8 cellular contexts compared by ENCODE assay signal in the genomic region with DNA sequence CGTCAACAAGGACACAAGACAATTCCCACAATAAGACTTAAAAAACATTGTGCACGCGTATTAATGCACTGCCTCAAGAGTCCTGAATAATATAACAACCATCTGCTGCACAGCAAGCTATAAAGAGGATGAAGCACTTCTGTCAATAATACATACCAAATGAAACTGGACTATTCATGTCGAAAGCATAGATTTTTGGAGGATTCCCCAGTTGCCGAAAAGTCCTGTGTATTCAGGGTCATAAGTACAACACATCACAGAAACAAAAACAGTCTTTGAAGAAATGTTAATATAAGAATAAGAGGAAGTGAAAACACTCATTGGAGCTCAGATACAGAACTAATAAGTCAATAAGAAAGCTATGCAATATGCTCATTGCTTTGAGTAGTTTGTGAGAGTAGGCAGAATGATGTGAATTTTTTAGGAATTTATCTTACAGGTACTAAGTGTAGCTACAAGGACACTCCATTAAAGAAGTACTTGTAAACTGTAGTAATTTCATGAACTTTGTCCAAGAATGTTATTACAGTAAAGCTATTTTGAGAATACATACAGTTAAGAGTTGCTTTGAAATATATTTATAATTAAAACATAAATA. TPM values are rescaled to one million over a fixed set of nuclear protein-coding genes. Genes with fewer than 3 reads are reported as not detected.
DNase-seq lines count a peak whose midpoint lies in the region; ATAC-seq and TF ChIP-seq lines count a peak whose summit lies in the region.

No MANE protein-coding gene starts in this region.

- WGBS in SK-N-SH (ENCODE audit: low lambda C conversion rate) = 94% methylated on average over 5 of the region's 5 CpGs

- CTCF ChIA-PET in SK-N-SH (lab: Yijun Ruan, JAX) = interaction anchor here (0.6 to 1.9 kb wide), 4 partner anchors 8 to 11 kb away, joined by 3 to 5 read pairs (median 3); no protein-coding TSS in a partner anchor

- TF ChIP-seq CTCF in astrocyte of the spinal cord (IDR thresholded peaks at IDR 0.05; ENCODE audit: low read depth, low read length) = no peak
- TF ChIP-seq CTCF in SK-N-SH (IDR thresholded peaks at IDR 0.05) = no peak

- H3F3A ChIP-seq in SK-N-SH (replicated peaks; ENCODE audit: insufficient read depth) = no peaks in the 10 kb centered on the region

- H3K9me2 ChIP-seq in SK-N-SH = no peaks in the 10 kb centered on the region

- no peak for TF ChIP-seq RAD21 in SK-N-SH (IDR thresholded peaks at IDR 0.05; ENCODE audit: low read length)

- in situ Hi-C loops in astrocyte of the spinal cord (cut with HindIII; ENCODE audit: low sequenced_read_pairs) = no loop called here

- H3K79me2 ChIP-seq in SK-N-SH (ENCODE audit: insufficient read depth) = peaks cover 19% of the 10 kb centered on the region; the same call in 1 of the 2 replicates

- peaks cover 2 to 42% of the 10 kb centered on the region in 2 experiments for H3K36me3 ChIP-seq in SK-N-SH (replicated peaks in 1 of 2; ENCODE audit: control insufficient read depth in 1 of 2, insufficient read depth in 2 of 2, low read length in 1 of 2)

- ATAC-seq in GM19351 (IDR thresholded peaks at IDR 0.05; ENCODE audit: unreplicated experiment) = peak; percentile 87
- ATAC-seq in HG03196 (IDR thresholded peaks at IDR 0.05; ENCODE audit: unreplicated experiment) = peak; percentile 94

- H3K4me2 ChIP-seq in SK-N-SH = no peak overlapping the region

- H3K9me3 ChIP-seq in SK-N-SH = no peaks in the 10 kb centered on the region

- no peak for TF ChIP-seq EP300 in SK-N-SH (IDR thresholded peaks at IDR 0.05; ENCODE audit: borderline replicate concordance in 1 of 2, low read depth in 1 of 2, low read length in 1 of 2)

- H3K4me1 ChIP-seq in SK-N-SH (ENCODE audit: control insufficient read depth in 1 of 2, insufficient read depth in 2 of 2, low read depth in 1 of 2, low read length in 1 of 2) = peaks cover 0 to 12% of the 10 kb centered on the region in 2 experiments; a peak in 2 of 4 replicates

- POLR2A ChIA-PET in SK-N-SH (lab: Yijun Ruan, JAX) = no interaction called here

- H3K27me3 ChIP-seq in SK-N-SH (ENCODE audit: insufficient read depth) = no peaks in the 10 kb centered on the region

- DNase-seq in COLO829 (ENCODE audit: low spot score) = peak; percentile 30
- peak; percentile 57 for DNase-seq in astrocyte of the spinal cord (ENCODE audit: low read depth, low spot score)
- no peak for DNase-seq in superior temporal gyrus (ENCODE audit: extremely low spot score)
- no peak for DNase-seq in NCI-H510A (lab: John Stamatoyannopoulos, UW)
- no peak for DNase-seq in epidermal melanocyte (ENCODE audit: insufficient read length, low spot score)
- no peak for DNase-seq in SK-N-SH

- no peak overlapping the region for H3K9ac ChIP-seq in SK-N-SH

- no peak overlapping the region for H2AFZ ChIP-seq in SK-N-SH (ENCODE audit: low read depth)

- no peak overlapping the region for H3K4me3 ChIP-seq in astrocyte of the spinal cord (ENCODE audit: low read depth, low read length)
- no peak overlapping the region for H3K4me3 ChIP-seq in SK-N-SH (ENCODE audit: low read depth in 2 of 2, low read length in 1 of 2)

- H4K20me1 ChIP-seq in SK-N-SH (ENCODE audit: insufficient read depth) = no peaks in the 10 kb centered on the region

- no peak overlapping the region for H3K27ac ChIP-seq in SK-N-SH (ENCODE audit: low read depth in 2 of 2, low read length in 1 of 2)

TF ChIP-seq in SK-N-SH, 30 proteins besides CTCF, POLR2A, EP300 and RAD21:
- TF ChIP-seq, protein P1, sequence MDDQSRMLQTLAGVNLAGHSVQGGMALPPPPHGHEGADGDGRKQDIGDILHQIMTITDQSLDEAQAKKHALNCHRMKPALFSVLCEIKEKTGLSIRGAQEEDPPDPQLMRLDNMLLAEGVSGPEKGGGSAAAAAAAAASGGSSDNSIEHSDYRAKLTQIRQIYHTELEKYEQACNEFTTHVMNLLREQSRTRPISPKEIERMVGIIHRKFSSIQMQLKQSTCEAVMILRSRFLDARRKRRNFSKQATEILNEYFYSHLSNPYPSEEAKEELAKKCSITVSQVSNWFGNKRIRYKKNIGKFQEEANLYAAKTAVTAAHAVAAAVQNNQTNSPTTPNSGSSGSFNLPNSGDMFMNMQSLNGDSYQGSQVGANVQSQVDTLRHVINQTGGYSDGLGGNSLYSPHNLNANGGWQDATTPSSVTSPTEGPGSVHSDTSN (IDR thresholded peaks at IDR 0.05) = no peak
- TF ChIP-seq POLR2AphosphoS5 (IDR thresholded peaks at IDR 0.05; ENCODE audit: low read depth, low read length) = no peak
- no peak for TF ChIP-seq JUND (IDR thresholded peaks at IDR 0.05)
- no peak for TF ChIP-seq ZBTB33 (IDR thresholded peaks at IDR 0.05; ENCODE audit: borderline replicate concordance, low read depth)
- no peak for TF ChIP-seq EZH2phosphoT487 (IDR thresholded peaks at IDR 0.05; ENCODE audit: borderline replicate concordance, low read depth)
- no peak for TF ChIP-seq SIN3A (IDR thresholded peaks at IDR 0.05; ENCODE audit: borderline replicate concordance, low read depth, low read length)
- TF ChIP-seq NRF1 (IDR thresholded peaks at IDR 0.05; ENCODE audit: low read depth, low read length) = no peak

RNA-seq across cellular contexts. Expression of gene CBLB, which starts 31.6 kb away (rescaled TPM):
- 4.4 and 5.1 TPM in 2 replicates for polyA plus RNA-seq in SK-N-SH (2012; rRNA removed)
- polyA plus RNA-seq in SK-N-SH (2012; cell fraction: cytosol; rRNA removed) = 3.5 TPM in 2 replicates
- 13.9 and 16.6 TPM in 2 replicates for polyA plus RNA-seq in SK-N-SH (2012; cell fraction: nucleus; rRNA removed)

Comparison
In these comparisons a context has a peak if more than half of its experiments do, and no peak if none do; other contexts are left out.
1. DNase-seq: peak in COLO829 (single experiment) and astrocyte of the spinal cord (single experiment); none in superior temporal gyrus (single experiment), NCI-H510A (single experiment), epidermal melanocyte (single experiment) and SK-N-SH (single experiment).